In the genomic region with DNA sequence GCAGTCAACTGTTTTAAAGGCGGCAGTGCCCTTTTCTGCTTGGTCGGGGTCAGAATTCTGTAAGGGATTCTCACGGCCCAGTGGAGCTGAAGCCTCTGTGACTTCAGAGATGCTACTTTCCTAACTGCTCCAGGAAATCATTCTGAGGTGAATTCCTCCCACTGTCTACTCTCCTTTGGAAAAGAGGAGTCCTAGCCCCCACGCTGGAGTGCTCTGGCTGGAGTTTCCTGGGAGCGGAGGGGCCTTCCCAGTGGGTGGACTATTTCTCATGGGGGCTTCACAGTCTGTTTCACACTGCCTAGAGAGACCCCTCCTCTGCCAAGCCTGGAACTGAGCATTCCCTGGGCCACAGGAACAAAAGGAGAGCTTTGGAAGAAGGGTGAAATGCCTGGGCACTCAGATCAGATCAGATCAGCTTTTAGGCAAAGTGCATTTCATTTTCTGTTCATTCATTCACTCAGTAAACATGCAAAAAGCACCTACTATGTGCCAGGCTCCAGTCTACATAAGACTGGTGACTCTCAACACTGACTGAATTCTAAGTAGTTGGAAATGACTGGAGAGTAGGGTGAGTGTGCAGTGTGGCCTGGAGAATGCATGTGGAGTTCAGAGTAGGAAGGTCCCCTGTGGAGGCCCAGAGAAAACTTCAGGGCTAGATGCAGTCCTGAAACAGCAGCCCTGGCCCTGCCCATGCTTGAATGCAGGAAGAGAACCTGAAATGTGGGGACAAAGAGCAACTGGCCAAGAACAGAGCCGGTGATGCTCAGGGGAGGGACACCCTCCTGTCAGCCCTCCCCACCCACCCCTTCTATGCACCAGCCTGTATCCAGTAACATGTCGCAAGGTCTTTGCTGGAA, we compare ENCODE assay signal across 24 cellular contexts. TPM values are rescaled to one million over a fixed set of nuclear protein-coding genes. Genes with fewer than 3 reads are reported as not detected.
DNase-seq lines count a peak whose midpoint lies in the region; ATAC-seq and TF ChIP-seq lines count a peak whose summit lies in the region.
"Had no signal": no experiment of that assay in that cellular context is flagged by ENCODE, and none has a peak within 500 bp of the region (broad histone marks: within the 10 kb centered on the region; RNA-seq: fewer than 3 reads in every experiment).

No MANE protein-coding gene starts in this region.

- DNase-seq in right atrium auricular region (ENCODE audit: low spot score), result peak; percentile 43
- DNase-seq in right cardiac atrium, result no peak
- peak; percentile 36 for DNase-seq in ecto neural progenitor cell (ENCODE audit: low spot score)
- DNase-seq in nephron progenitor cell, result no peak
- DNase-seq in HEK293T (ENCODE audit: extremely low spot score), result no peak
- no peak for DNase-seq in DMS79 (lab: John Stamatoyannopoulos, UW)
- no peak for DNase-seq in activated CD8-positive, alpha-beta T cell treated with anti-CD3 and anti-CD28 coated beads for 36 hours
- DNase-seq: activated CD4-positive, CD25-positive, alpha-beta regulatory T cell treated with anti-CD3 and anti-CD28 coated beads, Interleukin-2, amount 50 U/mL, for 72 hours; activated naive CD8-positive, alpha-beta T cell treated with anti-CD3 and anti-CD28 coated beads, Interleukin-2, amount 50 U/mL, for 24 hours; body of pancreas; Calu3; effector memory CD8-positive, alpha-beta T cell; HCEC 1CT; kidney glomerular epithelial cell; NCI-H1092 treated with DMSO at 0.1 percent for 48 hours; NCI-H1930; NCI-H82; upper lobe of right lung had no signal

- POLR2A ChIA-PET in HEK293T (lab: Yijun Ruan, JAX), result no interaction called here
- POLR2A ChIA-PET in activated CD8-positive, alpha-beta T cell treated with anti-CD3 and anti-CD28 coated beads for 36 hours (lab: Charles Lee), result interaction anchor here (1.1 kb wide), 1 partner anchor 9 kb away, joined by 3 read pairs; no protein-coding TSS in a partner anchor

- no peak for ATAC-seq in right cardiac atrium
- no peak for ATAC-seq in GM18505 (IDR thresholded peaks at IDR 0.05; ENCODE audit: unreplicated experiment)
- ATAC-seq in activated CD8-positive, alpha-beta T cell treated with anti-CD3 and anti-CD28 coated beads for 36 hours, result no peak
- ATAC-seq: activated naive CD8-positive, alpha-beta T cell treated with anti-CD3 and anti-CD28 coated beads, Interleukin-2, amount 50 U/mL, for 24 hours; activated T-helper 17 cell treated with anti-CD3 and anti-CD28 coated beads, Interleukin-2, amount 50 U/mL, for 72 hours; body of pancreas; effector memory CD8-positive, alpha-beta T cell; upper lobe of right lung had no signal

- 80% methylated on average over 7 of the region's 7 CpGs for WGBS in right cardiac atrium

- H3K9me3 ChIP-seq in right atrium auricular region (no peaks in the 10 kb centered on the region), right cardiac atrium (ENCODE audit: control insufficient read depth, low read length) (no peaks in the 10 kb centered on the region)
- H3K9me3 ChIP-seq: body of pancreas, upper lobe of right lung had no signal

- TF ChIP-seq CTCF in right atrium auricular region (IDR thresholded peaks at IDR 0.05) (no peak), nephron progenitor cell (IDR thresholded peaks at IDR 0.05) (no peak)
- TF ChIP-seq CTCF in activated CD8-positive, alpha-beta T cell treated with anti-CD3 and anti-CD28 coated beads for 36 hours (IDR thresholded peaks at IDR 0.05), result no peak

- peak overlapping the region; percentile 34 for H3K27ac Mint-ChIP-seq in nephron progenitor cell
- H3K27ac Mint-ChIP-seq in activated CD8-positive, alpha-beta T cell treated with anti-CD3 and anti-CD28 coated beads for 36 hours, result no peak overlapping the region
- H3K27ac Mint-ChIP-seq: activated naive CD8-positive, alpha-beta T cell treated with anti-CD3 and anti-CD28 coated beads, Interleukin-2, amount 50 U/mL, for 24 hours; activated T-helper 17 cell treated with anti-CD3 and anti-CD28 coated beads, Interleukin-2, amount 50 U/mL, for 72 hours; effector memory CD8-positive, alpha-beta T cell had no signal

- peaks cover 14% of the 10 kb centered on the region for H3K27me3 Mint-ChIP-seq in nephron progenitor cell (ENCODE audit: low read depth, poor library complexity)
- peaks cover 9% of the 10 kb centered on the region for H3K27me3 Mint-ChIP-seq in activated CD8-positive, alpha-beta T cell treated with anti-CD3 and anti-CD28 coated beads for 36 hours

- H3K9me3 Mint-ChIP-seq in nephron progenitor cell, result no peaks in the 10 kb centered on the region
- H3K9me3 Mint-ChIP-seq in activated CD8-positive, alpha-beta T cell treated with anti-CD3 and anti-CD28 coated beads for 36 hours, result no peaks in the 10 kb centered on the region
- H3K9me3 Mint-ChIP-seq: activated naive CD8-positive, alpha-beta T cell treated with anti-CD3 and anti-CD28 coated beads, Interleukin-2, amount 50 U/mL, for 24 hours; activated T-helper 17 cell treated with anti-CD3 and anti-CD28 coated beads, Interleukin-2, amount 50 U/mL, for 72 hours; effector memory CD8-positive, alpha-beta T cell had no signal

- peaks cover 0 to 6% of the 10 kb centered on the region in 2 donors for H3K4me1 ChIP-seq in right atrium auricular region
- H3K4me1 ChIP-seq in right cardiac atrium (ENCODE audit: control insufficient read depth, insufficient read depth, low read length), result no peaks in the 10 kb centered on the region
- H3K4me1 ChIP-seq: upper lobe of right lung had no signal

- no peak overlapping the region for H3K27ac ChIP-seq in right atrium auricular region
- no peak overlapping the region for H3K27ac ChIP-seq in right cardiac atrium (ENCODE audit: low read length)
- H3K27ac ChIP-seq: body of pancreas, C4-2B, upper lobe of right lung had no signal

- no peaks in the 10 kb centered on the region for H3K36me3 ChIP-seq in right atrium auricular region
- H3K36me3 ChIP-seq: upper lobe of right lung had no signal

- no peak overlapping the region for H3K4me3 ChIP-seq in right atrium auricular region
- H3K4me3 ChIP-seq in right cardiac atrium (ENCODE audit: low read length), result no peak overlapping the region
- H3K4me3 ChIP-seq: body of pancreas, upper lobe of right lung had no signal

- H3K4me3 Mint-ChIP-seq in nephron progenitor cell, result no peak overlapping the region
- no peak overlapping the region for H3K4me3 Mint-ChIP-seq in activated CD8-positive, alpha-beta T cell treated with anti-CD3 and anti-CD28 coated beads for 36 hours
- H3K4me3 Mint-ChIP-seq: activated naive CD8-positive, alpha-beta T cell treated with anti-CD3 and anti-CD28 coated beads, Interleukin-2, amount 50 U/mL, for 24 hours; activated T-helper 17 cell treated with anti-CD3 and anti-CD28 coated beads, Interleukin-2, amount 50 U/mL, for 72 hours; effector memory CD8-positive, alpha-beta T cell had no signal

- H3K36me3 Mint-ChIP-seq in nephron progenitor cell (ENCODE audit: low read depth), result no peaks in the 10 kb centered on the region
- no peaks in the 10 kb centered on the region for H3K36me3 Mint-ChIP-seq in activated CD8-positive, alpha-beta T cell treated with anti-CD3 and anti-CD28 coated beads for 36 hours (ENCODE audit: low read depth)

- H3K27me3 ChIP-seq in right atrium auricular region (no peaks in the 10 kb centered on the region), right cardiac atrium (ENCODE audit: control insufficient read depth, insufficient read depth) (no peaks in the 10 kb centered on the region)
- H3K27me3 ChIP-seq: body of pancreas had no signal

- peaks cover 43% of the 10 kb centered on the region for H3K4me1 Mint-ChIP-seq in nephron progenitor cell
- H3K4me1 Mint-ChIP-seq in activated CD8-positive, alpha-beta T cell treated with anti-CD3 and anti-CD28 coated beads for 36 hours (ENCODE audit: low read depth), result no peaks in the 10 kb centered on the region
- H3K4me1 Mint-ChIP-seq: activated naive CD8-positive, alpha-beta T cell treated with anti-CD3 and anti-CD28 coated beads, Interleukin-2, amount 50 U/mL, for 24 hours; activated T-helper 17 cell treated with anti-CD3 and anti-CD28 coated beads, Interleukin-2, amount 50 U/mL, for 72 hours had no signal

- CTCF ChIA-PET in HEK293T (lab: Yijun Ruan, JAX), result no interaction called here
- CTCF ChIA-PET in activated CD8-positive, alpha-beta T cell treated with anti-CD3 and anti-CD28 coated beads for 36 hours (lab: Charles Lee), result no interaction called here

- TF ChIP-seq POLR2A in GM18505 (IDR thresholded peaks at IDR 0.05; ENCODE audit: borderline replicate concordance, extremely low read depth, insufficient read depth, insufficient read length), result no peak

- intact Hi-C loops in right cardiac atrium (cut with DNase I), result no loop called here
- intact Hi-C loops in activated CD8-positive, alpha-beta T cell treated with anti-CD3 and anti-CD28 coated beads for 36 hours (cut with micrococcal nuclease), result no loop called here

TF ChIP-seq in HEK293T, 16 proteins besides CTCF, POLR2A, EP300 and RAD21:
- TF ChIP-seq ELF4 (IDR thresholded peaks at IDR 0.05) (no peak), FOXM1 (IDR thresholded peaks at IDR 0.05; ENCODE audit: borderline replicate concordance) (no peak), ARNT (IDR thresholded peaks at IDR 0.05) (no peak), SP1 (IDR thresholded peaks at IDR 0.05) (no peak)

RNA-seq across cellular contexts. Expression of a gene that starts 12.2 kb away (rescaled TPM):
- not detected for total RNA-seq in right atrium auricular region
- total RNA-seq in right cardiac atrium, result not detected
- 0.02 TPM for polyA plus RNA-seq in right cardiac atrium
- under 1 TPM; 0.36 to 0.58 TPM for total RNA-seq in activated CD8-positive, alpha-beta T cell treated with anti-CD3 and anti-CD28 coated beads for 36 hours
- total RNA-seq: G401 had no signal

RNA-seq across cellular contexts. Expression of a gene that starts 23.7 kb away (rescaled TPM):
- not detected for total RNA-seq in right atrium auricular region
- total RNA-seq in right cardiac atrium, result not detected
- polyA plus RNA-seq in right cardiac atrium, result not detected
- total RNA-seq in activated CD8-positive, alpha-beta T cell treated with anti-CD3 and anti-CD28 coated beads for 36 hours, result not detected
- total RNA-seq: activated T-helper 17 cell treated with anti-CD3 and anti-CD28 coated beads, Interleukin-2, amount 50 U/mL, for 72 hours; body of pancreas; Calu3; cerebellum; G401; omental fat pad; upper lobe of right lung had no signal

RNA-seq across cellular contexts. Expression of a gene that starts 49.6 kb away (rescaled TPM):
- under 1 TPM in 1 of 2 donors, not detected in 1; 0.16 TPM for total RNA-seq in right atrium auricular region
- total RNA-seq in right cardiac atrium, result under 1 TPM; 0.17 to 0.26 (median 0.23) TPM
- polyA plus RNA-seq in right cardiac atrium, result 0.14 TPM
- not detected for total RNA-seq in activated CD8-positive, alpha-beta T cell treated with anti-CD3 and anti-CD28 coated beads for 36 hours
- total RNA-seq: activated T-helper 17 cell treated with anti-CD3 and anti-CD28 coated beads, Interleukin-2, amount 50 U/mL, for 72 hours; body of pancreas; Calu3; cerebellum; G401; omental fat pad; upper lobe of right lung had no signal

Comparison
In these comparisons a context has a peak if more than half of its experiments do, and no peak if none do; other contexts are left out.
1. DNase-seq: peak in right atrium auricular region (single experiment) and ecto neural progenitor cell (single experiment); none in right cardiac atrium (0 of 3), nephron progenitor cell (single experiment), HEK293T (single experiment), DMS79 (single experiment) and activated CD8-positive, alpha-beta T cell treated with anti-CD3 and anti-CD28 coated beads for 36 hours (single experiment).